Comparison of ENCODE assay signal across 8 cellular contexts in genomic region chr6:150068786-150069648, GRCh38. TPM values are rescaled to one million over a fixed set of nuclear protein-coding genes. Genes with fewer than 3 reads are reported as not detected.
DNase-seq lines count a peak whose midpoint lies in the region; ATAC-seq and TF ChIP-seq lines count a peak whose summit lies in the region.

Gene ULBP3, minus strand, starts transcription at chr6:150069121. Its CDS starts 55 bp downstream, at chr6:150069066.

- peak within 1 kb of the TSS; percentile 57 for H3K27ac Mint-ChIP-seq in neural progenitor cell
- no peak within 1 kb of the TSS for H3K27ac Mint-ChIP-seq in stimulated activated naive CD8-positive, alpha-beta T cell treated with anti-CD3 and anti-CD28 coated beads, Interleukin-15, Interleukin-2, amounts not matched to agents 100 ng/mL and 50 ng/mL, for 24 hours

- no peaks in the 10 kb centered on the region for H3K9me3 ChIP-seq in neural progenitor cell (ENCODE audit: low read depth)

- H3K36me3 Mint-ChIP-seq in neural progenitor cell, result peaks cover 11% of the 10 kb centered on the region
- H3K36me3 Mint-ChIP-seq in stimulated activated naive CD8-positive, alpha-beta T cell treated with anti-CD3 and anti-CD28 coated beads, Interleukin-15, Interleukin-2, amounts not matched to agents 100 ng/mL and 50 ng/mL, for 24 hours (ENCODE audit: low read depth), result no peaks in the 10 kb centered on the region

- peaks cover 22% of the 10 kb centered on the region for H3K27me3 ChIP-seq in neural progenitor cell

- H3K79me2 ChIP-seq in neural progenitor cell (ENCODE audit: low read depth), result no peaks in the 10 kb centered on the region

- POLR2A ChIA-PET in RWPE1 (lab: Yijun Ruan, JAX; ENCODE audit: low non-redundant PET), result interaction anchor here (0.6 kb wide), 2 partner anchors 69 to 568 kb away, joined by 3 read pairs; no protein-coding TSS in a partner anchor

- ATAC-seq in HG03571 (IDR thresholded peaks at IDR 0.05; ENCODE audit: unreplicated experiment), result peak; percentile 84

- H3K9me3 Mint-ChIP-seq in neural progenitor cell, result peaks cover 1% of the 10 kb centered on the region
- no peaks in the 10 kb centered on the region for H3K9me3 Mint-ChIP-seq in stimulated activated naive CD8-positive, alpha-beta T cell treated with anti-CD3 and anti-CD28 coated beads, Interleukin-15, Interleukin-2, amounts not matched to agents 100 ng/mL and 50 ng/mL, for 24 hours

- CTCF ChIA-PET in RWPE1 (lab: Yijun Ruan, JAX), result interaction anchor here (0.5 to 1.0 kb wide), 5 partner anchors 9 to 1048 kb away, joined by 3 to 5 read pairs (median 3); no protein-coding TSS in a partner anchor

- H3K9ac ChIP-seq in neural progenitor cell, result no peak within 1 kb of the TSS

- H3K4me2 ChIP-seq in neural progenitor cell, result peak within 1 kb of the TSS; percentile 79

- peaks cover 15% of the 10 kb centered on the region for H3F3A ChIP-seq in neural progenitor cell (ENCODE audit: low read depth)

- no peaks in the 10 kb centered on the region for H4K20me1 ChIP-seq in neural progenitor cell (ENCODE audit: low read depth)

- H3K4me3 ChIP-seq in AG10803 (ENCODE audit: low read length) (peak within 1 kb of the TSS; percentile 77), foreskin fibroblast (ENCODE audit: low read depth in 1 of 2, low read length in 2 of 2) (peak within 1 kb of the TSS; percentile 80 to 88), neural progenitor cell (peak within 1 kb of the TSS; percentile 59)

- peaks cover 7% of the 10 kb centered on the region for H3K27me3 Mint-ChIP-seq in neural progenitor cell (ENCODE audit: insufficient read depth, low read depth)
- peaks cover 14% of the 10 kb centered on the region for H3K27me3 Mint-ChIP-seq in stimulated activated naive CD8-positive, alpha-beta T cell treated with anti-CD3 and anti-CD28 coated beads, Interleukin-15, Interleukin-2, amounts not matched to agents 100 ng/mL and 50 ng/mL, for 24 hours

- H3K4me3 Mint-ChIP-seq in neural progenitor cell, result peak within 1 kb of the TSS; percentile 88
- peak within 1 kb of the TSS; percentile 83 for H3K4me3 Mint-ChIP-seq in stimulated activated naive CD8-positive, alpha-beta T cell treated with anti-CD3 and anti-CD28 coated beads, Interleukin-15, Interleukin-2, amounts not matched to agents 100 ng/mL and 50 ng/mL, for 24 hours

- no peaks in the 10 kb centered on the region for H3K36me3 ChIP-seq in neural progenitor cell

- no peaks in the 10 kb centered on the region for H3K4me1 ChIP-seq in neural progenitor cell

- H3K27ac ChIP-seq in RWPE1 (peak within 1 kb of the TSS; percentile 83), neural progenitor cell (no peak within 1 kb of the TSS)

- peaks cover 21% of the 10 kb centered on the region for H3K4me1 Mint-ChIP-seq in neural progenitor cell
- peaks cover 24% of the 10 kb centered on the region for H3K4me1 Mint-ChIP-seq in stimulated activated naive CD8-positive, alpha-beta T cell treated with anti-CD3 and anti-CD28 coated beads, Interleukin-15, Interleukin-2, amounts not matched to agents 100 ng/mL and 50 ng/mL, for 24 hours (ENCODE audit: low read depth)

- peak within 1 kb of the TSS; percentile 66 for H2AFZ ChIP-seq in neural progenitor cell (replicated peaks)

- TF ChIP-seq CTCF in AG10803 (conservative IDR thresholded peaks at IDR 0.05; ENCODE audit: low read length) (peak; percentile 52), RWPE1 (conservative IDR thresholded peaks at IDR 0.05; ENCODE audit: low read depth) (peak; percentile 82), foreskin fibroblast (IDR thresholded peaks at IDR 0.05; ENCODE audit: low read depth, low read length) (peak; percentile 61), neural progenitor cell (IDR thresholded peaks at IDR 0.05) (peak; percentile 66)

- peak; percentile 94 for DNase-seq in AG10803 (ENCODE audit: low read depth)
- DNase-seq in GM19238 (ENCODE audit: insufficient read length, low spot score), result peak; percentile 61
- DNase-seq in RWPE1 (ENCODE audit: low spot score), result peak; percentile 99
- peak; percentile 51 for DNase-seq in activated gamma-delta T cell treated with Interleukin-2 at 50 U/mL for 16 hours
- DNase-seq in foreskin fibroblast, result peak; percentile 97 to 99
- peak; percentile 89 for DNase-seq in neural progenitor cell (ENCODE audit: low spot score)

RNA-seq across cellular contexts. Expression of gene ULBP3, which starts in this region (rescaled TPM):
- total RNA-seq in neural progenitor cell (ENCODE audit: low replicate concordance), result 3.9 and 7.1 TPM in 2 replicates
